In the genomic region with DNA sequence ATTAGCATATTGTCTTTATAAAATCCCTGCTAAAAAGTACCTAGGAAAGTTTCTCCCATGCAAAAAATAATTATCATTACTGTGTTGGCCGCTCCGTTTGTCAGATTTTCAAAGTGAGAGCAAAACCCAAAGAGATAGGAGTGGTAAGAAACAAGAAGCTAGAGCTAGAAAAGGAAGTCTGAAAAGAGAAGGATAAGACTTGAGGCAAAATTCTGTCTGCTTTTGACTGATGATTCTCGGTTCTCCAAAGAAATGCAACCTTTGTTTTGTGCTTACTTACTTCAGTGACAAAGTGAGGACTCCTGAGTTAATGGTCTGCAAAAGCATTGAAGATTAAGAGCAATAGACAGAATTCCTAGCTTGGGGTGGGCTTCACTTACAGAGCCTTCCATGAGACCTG, we compare ENCODE assay signal across 26 cellular contexts.
"Had no signal": no experiment of that assay in that cellular context is flagged by ENCODE, and none has a peak within 500 bp of the region (broad histone marks: within the 10 kb centered on the region; RNA-seq: fewer than 3 reads in every experiment).

No MANE protein-coding gene starts in this region.

- H3K9me3 Mint-ChIP-seq: activated naive CD4-positive, alpha-beta T cell treated with anti-CD3 and anti-CD28 coated beads, Interleukin-2, amount 50 U/mL, for 24 hours; central memory CD8-positive, alpha-beta T cell; T-helper 1 cell treated with Interleukin-12 subunit alpha and Interleukin-12 subunit beta and Interleukin-4 antibody, amounts not matched to agents 30 μg/mL and 1 μg/mL, for 36 hours had no signal

- ATAC-seq: activated CD8-positive, alpha-beta memory T cell treated with anti-CD3 and anti-CD28 coated beads, Interleukin-2, amount 10 ng/mL, durations not matched to agents 7 days and 5 days; activated CD8-positive, alpha-beta T cell treated with anti-CD3 and anti-CD28 coated beads, Interleukin-2, amount 10 ng/mL, durations not matched to agents 7 days and 5 days; activated naive CD8-positive, alpha-beta T cell treated with anti-CD3 and anti-CD28 coated beads, Interleukin-2, amount 50 U/mL, for 24 hours; left cardiac atrium; left ventricle myocardium superior; sciatic nerve had no signal

- H3K27ac Mint-ChIP-seq: activated B cell treated with CpG ODN at 0.5 μM for 24 hours; activated CD8-positive, alpha-beta memory T cell treated with anti-CD3 and anti-CD28 coated beads, Interleukin-2, amount 10 ng/mL, durations not matched to agents 7 days and 5 days; activated CD8-positive, alpha-beta T cell treated with anti-CD3 and anti-CD28 coated beads, Interleukin-2, amount 10 ng/mL, durations not matched to agents 7 days and 5 days; activated naive CD4-positive, alpha-beta T cell treated with anti-CD3 and anti-CD28 coated beads, Interleukin-2, amount 50 U/mL, for 24 hours; activated naive CD8-positive, alpha-beta T cell treated with anti-CD3 and anti-CD28 coated beads, Interleukin-2, amount 50 U/mL, for 24 hours; activated T-helper 2 cell treated with anti-CD3 and anti-CD28 coated beads, Interferon-gamma antibody, Interleukin-2, Interleukin-4, amounts not matched to agents 10 μg/mL and 5 μg/mL and 100 μg/mL, durations not matched to agents 14 hours and 24 hours and 36 hours; T-helper 1 cell treated with Interleukin-12 subunit alpha and Interleukin-12 subunit beta and Interleukin-4 antibody, amounts not matched to agents 30 μg/mL and 1 μg/mL, for 36 hours had no signal

- H3K36me3 Mint-ChIP-seq: activated naive CD4-positive, alpha-beta T cell treated with anti-CD3 and anti-CD28 coated beads, Interleukin-2, amount 50 U/mL, for 24 hours; naive B cell had no signal

- H3K4me3 Mint-ChIP-seq: activated B cell treated with CpG ODN at 0.5 μM for 24 hours; activated CD8-positive, alpha-beta memory T cell treated with anti-CD3 and anti-CD28 coated beads, Interleukin-2, amount 10 ng/mL, durations not matched to agents 7 days and 5 days; activated CD8-positive, alpha-beta T cell treated with anti-CD3 and anti-CD28 coated beads, Interleukin-2, amount 10 ng/mL, durations not matched to agents 7 days and 5 days; activated naive CD4-positive, alpha-beta T cell treated with anti-CD3 and anti-CD28 coated beads, Interleukin-2, amount 50 U/mL, for 24 hours; activated naive CD8-positive, alpha-beta T cell treated with anti-CD3 and anti-CD28 coated beads, Interleukin-2, amount 50 U/mL, for 24 hours; central memory CD8-positive, alpha-beta T cell; naive B cell; nephron progenitor cell; T-helper 1 cell treated with Interleukin-12 subunit alpha and Interleukin-12 subunit beta and Interleukin-4 antibody, amounts not matched to agents 30 μg/mL and 1 μg/mL, for 36 hours had no signal

- DNase-seq: activated B cell treated with CpG ODN at 0.5 μM for 24 hours; activated CD8-positive, alpha-beta memory T cell treated with anti-CD3 and anti-CD28 coated beads, Interleukin-2, amount 10 ng/mL, durations not matched to agents 7 days and 5 days; activated CD8-positive, alpha-beta T cell treated with anti-CD3 and anti-CD28 coated beads, Interleukin-2, amount 10 ng/mL, durations not matched to agents 7 days and 5 days; activated naive CD8-positive, alpha-beta T cell treated with anti-CD3 and anti-CD28 coated beads, Interleukin-2, amount 50 U/mL, for 24 hours; activated T-cell treated with anti-CD3 and anti-CD28 coated beads, Interleukin-2, amount 50 U/mL, for 48 hours; amygdala; effector CD8-positive, alpha-beta T cell; esophagus squamous epithelium; foreskin melanocyte; glutamatergic neuron; left cardiac atrium; left ventricle myocardium superior; naive B cell; nephron progenitor cell; pancreas; retina; stimulated activated CD4-positive, alpha-beta T cell treated with anti-CD3 and anti-CD28 coated beads, Interleukin-12 subunit alpha, Interleukin-12 subunit beta, amount 100 ng/mL, for 4 hours; stimulated activated CD4-positive, alpha-beta T cell treated with anti-CD3 and anti-CD28 coated beads, Interleukin-4, amount 100 ng/mL, for 1 hour; stimulated activated naive CD4-positive, alpha-beta T cell; T-helper 9 cell; tibial artery had no signal

- H3K4me1 Mint-ChIP-seq: activated naive CD4-positive, alpha-beta T cell treated with anti-CD3 and anti-CD28 coated beads, Interleukin-2, amount 50 U/mL, for 24 hours; central memory CD8-positive, alpha-beta T cell; nephron progenitor cell had no signal
